Comparison of ENCODE assay signal across 1 cellular context in the genomic region with DNA sequence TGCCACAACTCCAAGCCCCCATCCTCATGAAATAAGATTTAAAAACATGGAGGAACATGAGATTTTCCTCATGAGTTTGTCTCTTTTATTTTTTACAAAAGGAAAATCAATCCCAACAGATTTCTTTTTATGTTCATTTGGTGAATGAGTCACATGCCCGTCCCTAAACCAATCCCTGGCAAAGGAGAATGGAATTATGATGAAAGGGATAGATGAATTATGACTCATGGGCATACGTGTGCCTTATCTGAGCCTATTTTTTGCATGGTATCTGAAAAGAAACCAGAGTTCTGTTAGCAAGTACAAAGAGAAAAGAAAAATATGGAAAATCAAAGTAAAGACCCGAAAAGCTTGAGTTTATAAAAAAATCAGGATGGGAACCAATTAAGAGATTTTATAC.
TF ChIP-seq lines count a peak whose summit lies in the region.

No MANE protein-coding gene starts in this region.

TF ChIP-seq in HCT116, 20 proteins besides CTCF, POLR2A, EP300 and RAD21 (continued from another document):
- TF ChIP-seq, protein P1, sequence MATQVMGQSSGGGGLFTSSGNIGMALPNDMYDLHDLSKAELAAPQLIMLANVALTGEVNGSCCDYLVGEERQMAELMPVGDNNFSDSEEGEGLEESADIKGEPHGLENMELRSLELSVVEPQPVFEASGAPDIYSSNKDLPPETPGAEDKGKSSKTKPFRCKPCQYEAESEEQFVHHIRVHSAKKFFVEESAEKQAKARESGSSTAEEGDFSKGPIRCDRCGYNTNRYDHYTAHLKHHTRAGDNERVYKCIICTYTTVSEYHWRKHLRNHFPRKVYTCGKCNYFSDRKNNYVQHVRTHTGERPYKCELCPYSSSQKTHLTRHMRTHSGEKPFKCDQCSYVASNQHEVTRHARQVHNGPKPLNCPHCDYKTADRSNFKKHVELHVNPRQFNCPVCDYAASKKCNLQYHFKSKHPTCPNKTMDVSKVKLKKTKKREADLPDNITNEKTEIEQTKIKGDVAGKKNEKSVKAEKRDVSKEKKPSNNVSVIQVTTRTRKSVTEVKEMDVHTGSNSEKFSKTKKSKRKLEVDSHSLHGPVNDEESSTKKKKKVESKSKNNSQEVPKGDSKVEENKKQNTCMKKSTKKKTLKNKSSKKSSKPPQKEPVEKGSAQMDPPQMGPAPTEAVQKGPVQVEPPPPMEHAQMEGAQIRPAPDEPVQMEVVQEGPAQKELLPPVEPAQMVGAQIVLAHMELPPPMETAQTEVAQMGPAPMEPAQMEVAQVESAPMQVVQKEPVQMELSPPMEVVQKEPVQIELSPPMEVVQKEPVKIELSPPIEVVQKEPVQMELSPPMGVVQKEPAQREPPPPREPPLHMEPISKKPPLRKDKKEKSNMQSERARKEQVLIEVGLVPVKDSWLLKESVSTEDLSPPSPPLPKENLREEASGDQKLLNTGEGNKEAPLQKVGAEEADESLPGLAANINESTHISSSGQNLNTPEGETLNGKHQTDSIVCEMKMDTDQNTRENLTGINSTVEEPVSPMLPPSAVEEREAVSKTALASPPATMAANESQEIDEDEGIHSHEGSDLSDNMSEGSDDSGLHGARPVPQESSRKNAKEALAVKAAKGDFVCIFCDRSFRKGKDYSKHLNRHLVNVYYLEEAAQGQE (IDR thresholded peaks at IDR 0.05; ENCODE audit: low read depth), result no peak
- TF ChIP-seq SRF (IDR thresholded peaks at IDR 0.05; ENCODE audit: low read depth) (no peak), SP1 (IDR thresholded peaks at IDR 0.05; ENCODE audit: low read depth) (no peak), ELF1 (IDR thresholded peaks at IDR 0.05; ENCODE audit: borderline replicate concordance, low read depth) (no peak), JUND (IDR thresholded peaks at IDR 0.05) (no peak), CEBPB (IDR thresholded peaks at IDR 0.05; ENCODE audit: low read depth) (no peak), EGR1 (IDR thresholded peaks at IDR 0.05; ENCODE audit: low read depth) (no peak), TCF7L2 (IDR thresholded peaks at IDR 0.05; ENCODE audit: borderline replicate concordance, extremely low read depth, insufficient read depth, insufficient read length) (no peak), EZH2phosphoT487 (IDR thresholded peaks at IDR 0.05; ENCODE audit: borderline replicate concordance) (no peak)
- TF ChIP-seq, protein P2, sequence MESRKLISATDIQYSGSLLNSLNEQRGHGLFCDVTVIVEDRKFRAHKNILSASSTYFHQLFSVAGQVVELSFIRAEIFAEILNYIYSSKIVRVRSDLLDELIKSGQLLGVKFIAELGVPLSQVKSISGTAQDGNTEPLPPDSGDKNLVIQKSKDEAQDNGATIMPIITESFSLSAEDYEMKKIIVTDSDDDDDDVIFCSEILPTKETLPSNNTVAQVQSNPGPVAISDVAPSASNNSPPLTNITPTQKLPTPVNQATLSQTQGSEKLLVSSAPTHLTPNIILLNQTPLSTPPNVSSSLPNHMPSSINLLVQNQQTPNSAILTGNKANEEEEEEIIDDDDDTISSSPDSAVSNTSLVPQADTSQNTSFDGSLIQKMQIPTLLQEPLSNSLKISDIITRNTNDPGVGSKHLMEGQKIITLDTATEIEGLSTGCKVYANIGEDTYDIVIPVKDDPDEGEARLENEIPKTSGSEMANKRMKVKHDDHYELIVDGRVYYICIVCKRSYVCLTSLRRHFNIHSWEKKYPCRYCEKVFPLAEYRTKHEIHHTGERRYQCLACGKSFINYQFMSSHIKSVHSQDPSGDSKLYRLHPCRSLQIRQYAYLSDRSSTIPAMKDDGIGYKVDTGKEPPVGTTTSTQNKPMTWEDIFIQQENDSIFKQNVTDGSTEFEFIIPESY (IDR thresholded peaks at IDR 0.05; ENCODE audit: extremely low read depth, insufficient replicate concordance, low read length), result no peak
TF ChIP-seq in HCT116: peak in this region for 0.
